ENCODE assay signal across 8 cellular contexts in the genomic region with DNA sequence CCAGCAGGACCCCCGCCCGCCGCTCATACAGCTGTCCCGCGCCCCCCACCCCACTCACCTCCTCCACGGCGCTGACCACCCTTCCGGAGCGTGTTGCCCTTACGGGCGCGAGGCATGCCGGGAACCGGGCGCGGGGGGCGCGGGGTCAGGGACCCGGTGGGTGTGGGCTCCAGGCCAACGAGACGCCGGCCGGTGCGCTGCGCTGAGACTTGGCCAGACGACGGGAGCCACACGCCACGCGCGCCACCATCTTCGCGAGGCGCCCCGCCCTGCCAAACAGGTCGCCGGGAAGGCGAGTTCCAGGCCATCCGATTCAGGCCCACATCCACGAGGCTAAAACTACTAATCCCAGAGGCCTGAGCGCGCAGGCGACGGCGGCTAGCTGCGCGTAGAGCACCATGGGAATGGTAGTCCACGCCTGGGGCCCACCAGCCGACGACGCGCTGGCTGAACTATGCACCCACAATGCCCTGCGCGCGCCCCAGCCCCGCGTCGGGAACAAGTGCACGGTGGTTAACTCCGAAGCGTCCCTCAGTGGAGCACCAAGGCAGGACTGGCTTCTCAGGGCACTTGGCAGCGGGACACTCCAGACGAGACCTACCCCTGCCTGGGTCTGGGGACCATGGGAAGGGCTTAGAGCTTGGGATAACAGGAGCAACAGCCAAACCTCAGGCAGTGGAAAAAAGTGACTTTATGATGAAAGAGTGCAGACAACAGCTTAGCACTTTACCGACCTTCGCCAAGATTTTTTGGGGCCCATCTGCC. TPM values are rescaled to one million over a fixed set of nuclear protein-coding genes. Genes with fewer than 3 reads are reported as not detected.
DNase-seq lines count a peak whose midpoint lies in the region; ATAC-seq, FAIRE-seq and TF ChIP-seq lines count a peak whose summit lies in the region.

A gene with protein sequence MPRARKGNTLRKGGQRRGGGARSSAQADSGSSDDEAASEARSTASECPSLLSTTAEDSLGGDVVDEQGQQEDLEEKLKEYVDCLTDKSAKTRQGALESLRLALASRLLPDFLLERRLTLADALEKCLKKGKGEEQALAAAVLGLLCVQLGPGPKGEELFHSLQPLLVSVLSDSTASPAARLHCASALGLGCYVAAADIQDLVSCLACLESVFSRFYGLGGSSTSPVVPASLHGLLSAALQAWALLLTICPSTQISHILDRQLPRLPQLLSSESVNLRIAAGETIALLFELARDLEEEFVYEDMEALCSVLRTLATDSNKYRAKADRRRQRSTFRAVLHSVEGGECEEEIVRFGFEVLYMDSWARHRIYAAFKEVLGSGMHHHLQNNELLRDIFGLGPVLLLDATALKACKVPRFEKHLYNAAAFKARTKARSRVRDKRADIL (minus strand): TSS at position 271 of the 765 bp plus-strand sequence. CDS start 155 bp downstream, at position 116.

- TF ChIP-seq CTCF in esophagus muscularis mucosa (IDR thresholded peaks at IDR 0.05), result no peak

- peak within 1 kb of the TSS; percentile 83 to 93 for H3K4me3 Mint-ChIP-seq in activated T-cell treated with anti-CD3 and anti-CD28 coated beads, Interleukin-2, amount 50 U/mL, for 72 hours

- H3K36me3 ChIP-seq in KOPT-K1 (ENCODE audit: insufficient read depth, low read length) (peaks cover 33% of the 10 kb centered on the region), esophagus muscularis mucosa (peaks cover 30 to 41% (median 33%) of the 10 kb centered on the region in 4 donors)

- peak; percentile 79 for TF ChIP-seq POLR2A in esophagus muscularis mucosa (IDR thresholded peaks at IDR 0.05; ENCODE audit: low read depth)

- H3K36me3 Mint-ChIP-seq in activated T-cell treated with anti-CD3 and anti-CD28 coated beads, Interleukin-2, amount 50 U/mL, for 72 hours (ENCODE audit: insufficient read depth in 2 of 2), result peaks cover 0 to 4% of the 10 kb centered on the region in 2 donors

- H3K4me1 ChIP-seq in esophagus muscularis mucosa, result peaks cover 26 to 37% (median 28%) of the 10 kb centered on the region in 4 donors

- peak within 1 kb of the TSS; percentile 91 for H3K27ac Mint-ChIP-seq in activated T-cell treated with anti-CD3 and anti-CD28 coated beads, Interleukin-2, amount 50 U/mL, for 72 hours

- intact Hi-C loops in esophagus muscularis mucosa (cut with DNase I), result no loop called here

- H3K4me3 ChIP-seq in esophagus muscularis mucosa, result peak within 1 kb of the TSS; percentile 82 to 99 (median 94)

- H3K9me3 ChIP-seq in KOPT-K1 (ENCODE audit: insufficient read depth, low read length, poor library complexity, severe bottlenecking), result no peaks in the 10 kb centered on the region
- no peaks in the 10 kb centered on the region for H3K9me3 ChIP-seq in esophagus muscularis mucosa

- ATAC-seq in GM21786 (IDR thresholded peaks at IDR 0.05; ENCODE audit: unreplicated experiment), result peak; percentile 98
- ATAC-seq in activated T-cell treated with anti-CD3 and anti-CD28 coated beads, Interleukin-2, amount 50 U/mL, for 72 hours (replicated peaks in 1 of 2), result peak; percentile 99

- H3K4me1 Mint-ChIP-seq in activated T-cell treated with anti-CD3 and anti-CD28 coated beads, Interleukin-2, amount 50 U/mL, for 72 hours (ENCODE audit: low read depth), result peaks cover 32% of the 10 kb centered on the region

- H3K9me3 Mint-ChIP-seq in activated T-cell treated with anti-CD3 and anti-CD28 coated beads, Interleukin-2, amount 50 U/mL, for 72 hours, result no peaks in the 10 kb centered on the region

- 0% methylated on average over 38 of the region's 65 CpGs for WGBS in esophagus muscularis mucosa

- DNase-seq in DMS79 (lab: John Stamatoyannopoulos, UW), result peak; percentile 87
- peak; percentile 94 for DNase-seq in RCC 7860 (ENCODE audit: low spot score)
- DNase-seq in activated T-cell treated with anti-CD3 and anti-CD28 coated beads, Interleukin-2, amount 50 U/mL, for 72 hours, result peak; percentile 95 to 96
- peak; percentile 99 for DNase-seq in esophagus muscularis mucosa (ENCODE audit: extremely low spot score)
- peak; percentile 99 for DNase-seq in myocyte (ENCODE audit: low read depth)
- peak; percentile 93 to 94 for DNase-seq in stimulated activated CD8-positive, alpha-beta memory T cell treated with anti-CD3 and anti-CD28 coated beads, Interleukin-7, amount 100 ng/mL, for 48 hours (ENCODE audit: extremely low read depth in 1 of 2, low read depth in 1 of 2)

- H3K27me3 ChIP-seq in esophagus muscularis mucosa, result no peaks in the 10 kb centered on the region

- H3K27me3 Mint-ChIP-seq in activated T-cell treated with anti-CD3 and anti-CD28 coated beads, Interleukin-2, amount 50 U/mL, for 72 hours (ENCODE audit: low read depth), result no peaks in the 10 kb centered on the region

- H3K27ac ChIP-seq in KOPT-K1 (ENCODE audit: low read depth, low read length, poor library complexity, severe bottlenecking) (peak within 1 kb of the TSS; percentile 79), esophagus muscularis mucosa (replicated peaks in 1 of 4) (peak within 1 kb of the TSS; percentile 87 to 95 (median 92))

- TF ChIP-seq EP300 in esophagus muscularis mucosa (IDR thresholded peaks at IDR 0.05), result no peak

- FAIRE-seq in RCC 7860 (lab: Jason Lieb, UNC), result peak; percentile 73

RNA-seq across cellular contexts. Expression of the gene that starts here (rescaled TPM):
- 10 to 100 TPM; 56.3 to 62.1 TPM for total RNA-seq in activated T-cell treated with anti-CD3 and anti-CD28 coated beads, Interleukin-2, amount 50 U/mL, for 72 hours
- 100 to 1,000 TPM in 1 of 4 donors, 10 to 100 TPM in 3; 49.4 to 106 (median 85.8) TPM for total RNA-seq in esophagus muscularis mucosa
- total RNA-seq in myocyte, result 99.0 and 99.1 TPM in 2 replicates
- 55.1 TPM for polyA plus RNA-seq in myocyte (2012)

Comparison
In these comparisons a context has a peak if more than half of its experiments do, and no peak if none do; other contexts are left out.
1. Peak in every context shown above with its lines: DNase-seq, ATAC-seq, H3K4me3 ChIP-seq and H3K27ac ChIP-seq.